ENCODE assay signal across 1 cellular context in genomic region chr19:32895384-32895783, GRCh38.
TF ChIP-seq lines count a peak whose summit lies in the region.

No MANE protein-coding gene starts in this region.

TF ChIP-seq in GM12878, 131 proteins besides CTCF, POLR2A, EP300 and RAD21 (continued from another document):
- TF ChIP-seq BCLAF1 (IDR thresholded peaks at IDR 0.05) (no peak), MEF2A (IDR thresholded peaks at IDR 0.05; ENCODE audit: insufficient read depth, low read depth, low read length) (peak; percentile 51; the same call in 1 of the 2 replicates), BCL11A (IDR thresholded peaks at IDR 0.05; ENCODE audit: low read depth, low read length) (peak; percentile 51; the same call in 1 of the 2 replicates), SP1 (IDR thresholded peaks at IDR 0.05; ENCODE audit: low read depth, low read length) (no peak), EED (IDR thresholded peaks at IDR 0.05; ENCODE audit: low read depth) (no peak), FOXM1 (IDR thresholded peaks at IDR 0.05; ENCODE audit: low read depth, low read length) (no peak), SPI1 (IDR thresholded peaks at IDR 0.05; ENCODE audit: borderline replicate concordance, insufficient read depth, low read depth, low read length) (no peak), ATF2 (IDR thresholded peaks at IDR 0.05; ENCODE audit: low read length) (peak; percentile 36; the same call in 1 of the 2 replicates), IRF5 (IDR thresholded peaks at IDR 0.05; ENCODE audit: borderline replicate concordance) (no peak), GABPA (IDR thresholded peaks at IDR 0.05; ENCODE audit: low read depth) (0 out of 2 replicates have a peak, but pooled peaks have one; percentile 15), PML (IDR thresholded peaks at IDR 0.05; ENCODE audit: low read length) (no peak), SUPT20H (IDR thresholded peaks at IDR 0.05; ENCODE audit: borderline replicate concordance, control insufficient read depth, low read depth, low read length) (no peak), SREBF2 (IDR thresholded peaks at IDR 0.05; ENCODE audit: low read length) (no peak), RUNX3 (IDR thresholded peaks at IDR 0.05; ENCODE audit: low read length) (peak; percentile 69), ZZZ3 (IDR thresholded peaks at IDR 0.05; ENCODE audit: control insufficient read depth, insufficient read length, low read depth) (no peak), MTA2 (IDR thresholded peaks at IDR 0.05; ENCODE audit: low read depth) (peak; percentile 51; the same call in 1 of the 2 replicates), MAX (IDR thresholded peaks at IDR 0.05; ENCODE audit: low read depth, low read length) (no peak), STAT3 (IDR thresholded peaks at IDR 0.05; ENCODE audit: low read depth, low read length) (no peak), REST (IDR thresholded peaks at IDR 0.05; ENCODE audit: low read depth, low read length) (no peak), ZBED1 (IDR thresholded peaks at IDR 0.05; ENCODE audit: borderline replicate concordance) (no peak), USF1 (IDR thresholded peaks at IDR 0.05; ENCODE audit: borderline replicate concordance, extremely low read length, insufficient read depth, low read depth, low read length) (no peak), ZBTB40 (IDR thresholded peaks at IDR 0.05; ENCODE audit: borderline replicate concordance) (no peak), ZBTB33 (IDR thresholded peaks at IDR 0.05) (no peak), ZNF384 (IDR thresholded peaks at IDR 0.05; ENCODE audit: borderline replicate concordance, low read depth, low read length) (no peak), ZNF622 (IDR thresholded peaks at IDR 0.05) (no peak), BHLHE40 (IDR thresholded peaks at IDR 0.05; ENCODE audit: borderline replicate concordance in 1 of 2, low read depth in 2 of 2, low read length in 1 of 2) (no peak), ZNF274 (IDR thresholded peaks at IDR 0.05; ENCODE audit: insufficient read depth, insufficient read length) (no peak)
- TF ChIP-seq, protein P1, sequence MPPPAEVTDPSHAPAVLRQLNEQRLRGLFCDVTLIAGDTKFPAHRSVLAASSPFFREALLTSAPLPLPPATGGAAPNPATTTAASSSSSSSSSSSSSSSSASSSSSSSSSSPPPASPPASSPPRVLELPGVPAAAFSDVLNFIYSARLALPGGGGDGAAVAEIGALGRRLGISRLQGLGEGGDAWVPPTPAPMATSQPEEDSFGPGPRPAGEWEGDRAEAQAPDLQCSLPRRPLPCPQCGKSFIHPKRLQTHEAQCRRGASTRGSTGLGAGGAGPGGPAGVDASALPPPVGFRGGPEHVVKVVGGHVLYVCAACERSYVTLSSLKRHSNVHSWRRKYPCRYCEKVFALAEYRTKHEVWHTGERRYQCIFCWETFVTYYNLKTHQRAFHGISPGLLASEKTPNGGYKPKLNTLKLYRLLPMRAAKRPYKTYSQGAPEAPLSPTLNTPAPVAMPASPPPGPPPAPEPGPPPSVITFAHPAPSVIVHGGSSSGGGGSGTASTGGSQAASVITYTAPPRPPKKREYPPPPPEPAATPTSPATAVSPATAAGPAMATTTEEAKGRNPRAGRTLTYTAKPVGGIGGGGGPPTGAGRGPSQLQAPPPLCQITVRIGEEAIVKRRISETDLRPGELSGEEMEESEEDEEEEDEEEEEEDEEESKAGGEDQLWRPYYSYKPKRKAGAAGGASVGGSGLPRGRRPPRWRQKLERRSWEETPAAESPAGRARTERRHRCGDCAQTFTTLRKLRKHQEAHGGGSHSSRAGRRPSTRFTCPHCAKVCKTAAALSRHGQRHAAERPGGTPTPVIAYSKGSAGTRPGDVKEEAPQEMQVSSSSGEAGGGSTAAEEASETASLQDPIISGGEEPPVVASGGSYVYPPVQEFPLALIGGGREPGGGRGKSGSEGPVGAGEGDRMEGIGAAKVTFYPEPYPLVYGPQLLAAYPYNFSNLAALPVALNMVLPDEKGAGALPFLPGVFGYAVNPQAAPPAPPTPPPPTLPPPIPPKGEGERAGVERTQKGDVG (CRISPR knock-in tag; IDR thresholded peaks at IDR 0.05): no peak
TF ChIP-seq in GM12878: peak in this region for 10.
